Comparison of ENCODE assay signal across 9 cellular contexts in genomic region chrX:130840345-130840744, GRCh38.
"Had no signal": no experiment of that assay in that cellular context is flagged by ENCODE, and none has a peak within 500 bp of the region (broad histone marks: within the 10 kb centered on the region; RNA-seq: fewer than 3 reads in every experiment).

No MANE protein-coding gene starts in this region.

- ATAC-seq: HCT116, HepG2 had no signal

- FAIRE-seq: HepG2 had no signal

- H3K4me3 ChIP-seq: GM23248, HAP-1 had no signal

- H3K4me2 ChIP-seq: KMS-11 had no signal

- H3K27ac ChIP-seq: GM23248, HL-60, KMS-11 had no signal

- H3K9me3 ChIP-seq: HAP-1 had no signal

- H3K36me3 ChIP-seq: HAP-1 had no signal

- DNase-seq: GM23248, GOT3, H7, KBM-7 had no signal
